Comparison of ENCODE assay signal across 23 cellular contexts in the genomic region with DNA sequence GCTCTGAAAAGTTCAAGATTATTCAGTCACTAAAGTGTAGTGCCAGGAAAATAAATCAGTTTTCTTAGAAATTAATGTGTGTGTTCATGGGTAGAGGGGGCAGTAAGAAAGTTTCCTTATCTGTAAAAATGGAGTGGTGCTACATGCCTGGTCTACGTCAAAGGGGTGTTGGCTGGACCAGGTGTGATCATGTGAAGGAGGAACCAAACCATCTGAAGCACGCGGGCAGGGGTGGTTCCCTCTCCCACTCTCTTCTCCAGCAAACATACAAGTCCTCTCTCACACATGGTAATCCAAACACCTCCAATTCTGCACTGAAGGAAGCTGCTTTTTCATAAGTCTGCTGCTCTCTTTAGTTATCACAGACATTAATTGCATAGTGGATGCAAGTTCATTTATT.
"Had no signal": no experiment of that assay in that cellular context is flagged by ENCODE, and none has a peak within 500 bp of the region (broad histone marks: within the 10 kb centered on the region; RNA-seq: fewer than 3 reads in every experiment).

No MANE protein-coding gene starts in this region.

- H3K9me3 Mint-ChIP-seq: activated T-cell treated with anti-CD3 and anti-CD28 coated beads, Interleukin-2, amount 50 U/mL, for 24 hours; activated T-helper 17 cell treated with anti-CD3 and anti-CD28 coated beads, Interleukin-2, amount 50 U/mL, for 72 hours; central memory CD8-positive, alpha-beta T cell; effector memory CD8-positive, alpha-beta T cell; WTC11 had no signal

- DNase-seq: activated CD8-positive, alpha-beta memory T cell treated with anti-CD3 and anti-CD28 coated beads for 24 hours; activated CD8-positive, alpha-beta memory T cell treated with anti-CD3 and anti-CD28 coated beads, Interleukin-2, amount 50 U/mL, for 4 hours; activated naive CD4-positive, alpha-beta T cell; activated T-cell treated with anti-CD3 and anti-CD28 coated beads, Interleukin-2, amount 50 U/mL, for 24 hours; adrenal gland; dorsolateral prefrontal cortex; effector memory CD8-positive, alpha-beta T cell; islet precursor cell; left cardiac atrium; mammary epithelial cell; midbrain; nucleus accumbens; sigmoid colon; stimulated activated CD4-positive, alpha-beta T cell treated with anti-CD3 and anti-CD28 coated beads, Interleukin-4, amount 100 ng/mL, for 1 hour; stimulated activated naive CD4-positive, alpha-beta T cell; T-helper 9 cell; testis; uterus had no signal

- H3K4me3 ChIP-seq: adrenal gland, dorsolateral prefrontal cortex, sigmoid colon, testis, uterus had no signal

- H3K27ac ChIP-seq: dorsolateral prefrontal cortex, sigmoid colon, testis had no signal

- H3K9me3 ChIP-seq: adrenal gland, sigmoid colon, testis, uterus had no signal

- H3K27ac Mint-ChIP-seq: activated naive CD8-positive, alpha-beta T cell; activated T-cell treated with anti-CD3 and anti-CD28 coated beads, Interleukin-2, amount 50 U/mL, for 24 hours; activated T-helper 17 cell treated with anti-CD3 and anti-CD28 coated beads, Interleukin-2, amount 50 U/mL, for 72 hours; effector memory CD8-positive, alpha-beta T cell; WTC11 had no signal

- H3K4me1 Mint-ChIP-seq: central memory CD8-positive, alpha-beta T cell had no signal

- H3K36me3 Mint-ChIP-seq: WTC11 had no signal

- H3K36me3 ChIP-seq: adrenal gland, sigmoid colon, uterus had no signal

- H3K27me3 Mint-ChIP-seq: activated T-cell treated with anti-CD3 and anti-CD28 coated beads, Interleukin-2, amount 50 U/mL, for 24 hours; activated T-helper 17 cell treated with anti-CD3 and anti-CD28 coated beads, Interleukin-2, amount 50 U/mL, for 72 hours; central memory CD8-positive, alpha-beta T cell; effector memory CD8-positive, alpha-beta T cell had no signal

- ATAC-seq: activated T-helper 17 cell treated with anti-CD3 and anti-CD28 coated beads, Interleukin-2, amount 50 U/mL, for 72 hours; effector memory CD8-positive, alpha-beta T cell; esophagus mucosa; WTC11 had no signal

- H3K27me3 ChIP-seq: adrenal gland, sigmoid colon, testis, uterus had no signal

- H3K4me1 ChIP-seq: adrenal gland, uterus had no signal

- H3K4me3 Mint-ChIP-seq: activated naive CD8-positive, alpha-beta T cell; activated T-cell treated with anti-CD3 and anti-CD28 coated beads, Interleukin-2, amount 50 U/mL, for 24 hours; activated T-helper 17 cell treated with anti-CD3 and anti-CD28 coated beads, Interleukin-2, amount 50 U/mL, for 72 hours; central memory CD8-positive, alpha-beta T cell; effector memory CD8-positive, alpha-beta T cell; WTC11 had no signal
